Comparison of ENCODE assay signal across 1 cellular context in the genomic region with DNA sequence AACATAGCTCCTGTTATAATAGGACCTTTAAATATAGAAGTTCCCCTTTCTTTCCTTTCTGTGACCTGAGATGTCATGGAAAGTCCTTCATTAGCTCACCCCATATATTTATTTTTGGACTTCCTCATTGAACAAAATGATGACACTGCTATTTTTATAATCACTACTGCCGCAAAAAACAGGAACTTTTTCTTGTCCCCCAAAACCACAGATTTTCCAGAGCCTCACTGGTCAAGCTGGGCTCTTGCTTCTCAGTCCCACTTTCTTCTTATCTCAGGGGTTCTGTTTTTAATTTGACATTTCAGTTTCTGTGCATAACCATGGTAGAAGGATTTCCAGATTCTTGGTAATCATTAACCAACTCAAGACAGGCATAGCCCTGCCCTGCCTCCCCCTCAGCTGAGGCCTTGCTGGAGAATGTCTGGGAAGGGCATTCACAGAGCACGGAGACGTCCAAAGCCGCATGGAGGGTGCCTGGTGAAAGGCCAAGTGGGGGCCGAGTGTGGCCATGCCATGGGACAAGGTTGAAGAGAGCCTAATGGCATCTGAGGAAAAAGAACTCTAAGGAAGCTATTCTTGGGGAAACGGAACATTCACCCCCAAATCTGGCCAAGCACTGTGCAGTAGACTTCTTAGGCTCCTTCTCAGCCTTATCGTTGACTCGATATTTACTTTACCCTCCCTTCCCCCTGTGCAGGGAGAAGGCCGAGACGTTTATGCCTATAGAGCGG.
A peak's percentile ranks its signal among the peaks of the same experiment; 100 is the strongest.
TF ChIP-seq lines count a peak whose summit lies in the region.

No MANE protein-coding gene starts in this region.

TF ChIP-seq in GM12878, 131 proteins besides CTCF, POLR2A, EP300 and RAD21 (continued from another document and continues in another):
- TF ChIP-seq, protein P1, sequence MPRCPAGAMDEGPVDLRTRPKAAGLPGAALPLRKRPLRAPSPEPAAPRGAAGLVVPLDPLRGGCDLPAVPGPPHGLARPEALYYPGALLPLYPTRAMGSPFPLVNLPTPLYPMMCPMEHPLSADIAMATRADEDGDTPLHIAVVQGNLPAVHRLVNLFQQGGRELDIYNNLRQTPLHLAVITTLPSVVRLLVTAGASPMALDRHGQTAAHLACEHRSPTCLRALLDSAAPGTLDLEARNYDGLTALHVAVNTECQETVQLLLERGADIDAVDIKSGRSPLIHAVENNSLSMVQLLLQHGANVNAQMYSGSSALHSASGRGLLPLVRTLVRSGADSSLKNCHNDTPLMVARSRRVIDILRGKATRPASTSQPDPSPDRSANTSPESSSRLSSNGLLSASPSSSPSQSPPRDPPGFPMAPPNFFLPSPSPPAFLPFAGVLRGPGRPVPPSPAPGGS (IDR thresholded peaks at IDR 0.05; ENCODE audit: borderline replicate concordance, insufficient read depth, low read depth, low read length, poor library complexity, severe bottlenecking): peak; percentile 52
- TF ChIP-seq TAF1 (IDR thresholded peaks at IDR 0.05; ENCODE audit: borderline replicate concordance, low read depth, low read length) (no peak), CHD1 (IDR thresholded peaks at IDR 0.05; ENCODE audit: low read depth, low read length) (no peak), NR2C1 (IDR thresholded peaks at IDR 0.05) (no peak), PAX5 (IDR thresholded peaks at IDR 0.05; ENCODE audit: borderline replicate concordance, low read depth, low read length) (no peak), SMARCA5 (IDR thresholded peaks at IDR 0.05) (peak; percentile 71; the same call in 1 of the 2 replicates), MTA2 (IDR thresholded peaks at IDR 0.05; ENCODE audit: low read depth) (peak; percentile 98), RBBP5 (conservative IDR thresholded peaks at IDR 0.05) (no peak), SRF (IDR thresholded peaks at IDR 0.05; ENCODE audit: low read depth in 2 of 2, low read length in 2 of 2) (no peak), MYB (IDR thresholded peaks at IDR 0.05; ENCODE audit: borderline replicate concordance, low read depth, low read length) (no peak), RUNX3 (IDR thresholded peaks at IDR 0.05; ENCODE audit: low read length) (peak; percentile 98), PML (IDR thresholded peaks at IDR 0.05; ENCODE audit: low read length) (peak; percentile 73; the same call in 1 of the 2 replicates), HCFC1 (IDR thresholded peaks at IDR 0.05; ENCODE audit: low read length) (no peak), SPI1 (IDR thresholded peaks at IDR 0.05; ENCODE audit: borderline replicate concordance, insufficient read depth, low read depth, low read length) (peak; percentile 69; the same call in 1 of the 2 replicates), ZNF274 (IDR thresholded peaks at IDR 0.05; ENCODE audit: insufficient read depth, insufficient read length) (no peak), HDAC6 (IDR thresholded peaks at IDR 0.05; ENCODE audit: unreplicated experiment) (no peak), RELA (IDR thresholded peaks at IDR 0.05; ENCODE audit: borderline replicate concordance, partially characterized antibody) (peak; percentile 36), MEF2A (IDR thresholded peaks at IDR 0.05; ENCODE audit: insufficient read depth, low read depth, low read length) (peak; percentile 99), IKZF2 (IDR thresholded peaks at IDR 0.05) (peak; percentile 100), GABPA (IDR thresholded peaks at IDR 0.05; ENCODE audit: low read depth) (peak; percentile 60), SP1 (IDR thresholded peaks at IDR 0.05; ENCODE audit: low read depth, low read length) (no peak), BHLHE40 (IDR thresholded peaks at IDR 0.05; ENCODE audit: borderline replicate concordance in 1 of 2, low read depth in 2 of 2, low read length in 1 of 2) (peak in 1 of 2 experiments; percentile 49; a peak in 2 of 4 replicates), RFX5 (IDR thresholded peaks at IDR 0.05; ENCODE audit: low read depth, low read length) (no peak), SREBF1 (IDR thresholded peaks at IDR 0.05; ENCODE audit: low read length) (no peak), CBX3 (IDR thresholded peaks at IDR 0.05; ENCODE audit: borderline replicate concordance, low read depth) (no peak), ZNF24 (IDR thresholded peaks at IDR 0.05) (peak; percentile 96), BACH1 (IDR thresholded peaks at IDR 0.05; ENCODE audit: borderline replicate concordance) (peak; percentile 48; the same call in 1 of the 2 replicates), ETV6 (conservative IDR thresholded peaks at IDR 0.05 in 1 of 2, IDR thresholded peaks at IDR 0.05 in 1 of 2; ENCODE audit: borderline replicate concordance in 1 of 2, low read depth in 1 of 2) (peak in 1 of 2 experiments; percentile 68; a peak in 1 of 4 replicates)
- TF ChIP-seq, protein P2, sequence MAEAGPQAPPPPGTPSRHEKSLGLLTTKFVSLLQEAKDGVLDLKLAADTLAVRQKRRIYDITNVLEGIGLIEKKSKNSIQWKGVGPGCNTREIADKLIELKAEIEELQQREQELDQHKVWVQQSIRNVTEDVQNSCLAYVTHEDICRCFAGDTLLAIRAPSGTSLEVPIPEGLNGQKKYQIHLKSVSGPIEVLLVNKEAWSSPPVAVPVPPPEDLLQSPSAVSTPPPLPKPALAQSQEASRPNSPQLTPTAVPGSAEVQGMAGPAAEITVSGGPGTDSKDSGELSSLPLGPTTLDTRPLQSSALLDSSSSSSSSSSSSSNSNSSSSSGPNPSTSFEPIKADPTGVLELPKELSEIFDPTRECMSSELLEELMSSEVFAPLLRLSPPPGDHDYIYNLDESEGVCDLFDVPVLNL (IDR thresholded peaks at IDR 0.05; ENCODE audit: low read depth, low read length): no peak
- TF ChIP-seq, protein P3, sequence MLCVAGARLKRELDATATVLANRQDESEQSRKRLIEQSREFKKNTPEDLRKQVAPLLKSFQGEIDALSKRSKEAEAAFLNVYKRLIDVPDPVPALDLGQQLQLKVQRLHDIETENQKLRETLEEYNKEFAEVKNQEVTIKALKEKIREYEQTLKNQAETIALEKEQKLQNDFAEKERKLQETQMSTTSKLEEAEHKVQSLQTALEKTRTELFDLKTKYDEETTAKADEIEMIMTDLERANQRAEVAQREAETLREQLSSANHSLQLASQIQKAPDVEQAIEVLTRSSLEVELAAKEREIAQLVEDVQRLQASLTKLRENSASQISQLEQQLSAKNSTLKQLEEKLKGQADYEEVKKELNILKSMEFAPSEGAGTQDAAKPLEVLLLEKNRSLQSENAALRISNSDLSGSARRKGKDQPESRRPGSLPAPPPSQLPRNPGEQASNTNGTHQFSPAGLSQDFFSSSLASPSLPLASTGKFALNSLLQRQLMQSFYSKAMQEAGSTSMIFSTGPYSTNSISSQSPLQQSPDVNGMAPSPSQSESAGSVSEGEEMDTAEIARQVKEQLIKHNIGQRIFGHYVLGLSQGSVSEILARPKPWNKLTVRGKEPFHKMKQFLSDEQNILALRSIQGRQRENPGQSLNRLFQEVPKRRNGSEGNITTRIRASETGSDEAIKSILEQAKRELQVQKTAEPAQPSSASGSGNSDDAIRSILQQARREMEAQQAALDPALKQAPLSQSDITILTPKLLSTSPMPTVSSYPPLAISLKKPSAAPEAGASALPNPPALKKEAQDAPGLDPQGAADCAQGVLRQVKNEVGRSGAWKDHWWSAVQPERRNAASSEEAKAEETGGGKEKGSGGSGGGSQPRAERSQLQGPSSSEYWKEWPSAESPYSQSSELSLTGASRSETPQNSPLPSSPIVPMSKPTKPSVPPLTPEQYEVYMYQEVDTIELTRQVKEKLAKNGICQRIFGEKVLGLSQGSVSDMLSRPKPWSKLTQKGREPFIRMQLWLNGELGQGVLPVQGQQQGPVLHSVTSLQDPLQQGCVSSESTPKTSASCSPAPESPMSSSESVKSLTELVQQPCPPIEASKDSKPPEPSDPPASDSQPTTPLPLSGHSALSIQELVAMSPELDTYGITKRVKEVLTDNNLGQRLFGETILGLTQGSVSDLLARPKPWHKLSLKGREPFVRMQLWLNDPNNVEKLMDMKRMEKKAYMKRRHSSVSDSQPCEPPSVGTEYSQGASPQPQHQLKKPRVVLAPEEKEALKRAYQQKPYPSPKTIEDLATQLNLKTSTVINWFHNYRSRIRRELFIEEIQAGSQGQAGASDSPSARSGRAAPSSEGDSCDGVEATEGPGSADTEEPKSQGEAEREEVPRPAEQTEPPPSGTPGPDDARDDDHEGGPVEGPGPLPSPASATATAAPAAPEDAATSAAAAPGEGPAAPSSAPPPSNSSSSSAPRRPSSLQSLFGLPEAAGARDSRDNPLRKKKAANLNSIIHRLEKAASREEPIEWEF (IDR thresholded peaks at IDR 0.05; ENCODE audit: insufficient replicate concordance, low read depth, low read length): no peak
- TF ChIP-seq, protein P4, sequence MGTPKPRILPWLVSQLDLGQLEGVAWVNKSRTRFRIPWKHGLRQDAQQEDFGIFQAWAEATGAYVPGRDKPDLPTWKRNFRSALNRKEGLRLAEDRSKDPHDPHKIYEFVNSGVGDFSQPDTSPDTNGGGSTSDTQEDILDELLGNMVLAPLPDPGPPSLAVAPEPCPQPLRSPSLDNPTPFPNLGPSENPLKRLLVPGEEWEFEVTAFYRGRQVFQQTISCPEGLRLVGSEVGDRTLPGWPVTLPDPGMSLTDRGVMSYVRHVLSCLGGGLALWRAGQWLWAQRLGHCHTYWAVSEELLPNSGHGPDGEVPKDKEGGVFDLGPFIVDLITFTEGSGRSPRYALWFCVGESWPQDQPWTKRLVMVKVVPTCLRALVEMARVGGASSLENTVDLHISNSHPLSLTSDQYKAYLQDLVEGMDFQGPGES (IDR thresholded peaks at IDR 0.05): no peak
- TF ChIP-seq, protein P5, sequence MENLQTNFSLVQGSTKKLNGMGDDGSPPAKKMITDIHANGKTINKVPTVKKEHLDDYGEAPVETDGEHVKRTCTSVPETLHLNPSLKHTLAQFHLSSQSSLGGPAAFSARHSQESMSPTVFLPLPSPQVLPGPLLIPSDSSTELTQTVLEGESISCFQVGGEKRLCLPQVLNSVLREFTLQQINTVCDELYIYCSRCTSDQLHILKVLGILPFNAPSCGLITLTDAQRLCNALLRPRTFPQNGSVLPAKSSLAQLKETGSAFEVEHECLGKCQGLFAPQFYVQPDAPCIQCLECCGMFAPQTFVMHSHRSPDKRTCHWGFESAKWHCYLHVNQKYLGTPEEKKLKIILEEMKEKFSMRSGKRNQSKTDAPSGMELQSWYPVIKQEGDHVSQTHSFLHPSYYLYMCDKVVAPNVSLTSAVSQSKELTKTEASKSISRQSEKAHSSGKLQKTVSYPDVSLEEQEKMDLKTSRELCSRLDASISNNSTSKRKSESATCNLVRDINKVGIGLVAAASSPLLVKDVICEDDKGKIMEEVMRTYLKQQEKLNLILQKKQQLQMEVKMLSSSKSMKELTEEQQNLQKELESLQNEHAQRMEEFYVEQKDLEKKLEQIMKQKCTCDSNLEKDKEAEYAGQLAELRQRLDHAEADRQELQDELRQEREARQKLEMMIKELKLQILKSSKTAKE (IDR thresholded peaks at IDR 0.05; ENCODE audit: low read depth, poor library complexity, severe bottlenecking): peak; percentile 95
- TF ChIP-seq, protein P6, sequence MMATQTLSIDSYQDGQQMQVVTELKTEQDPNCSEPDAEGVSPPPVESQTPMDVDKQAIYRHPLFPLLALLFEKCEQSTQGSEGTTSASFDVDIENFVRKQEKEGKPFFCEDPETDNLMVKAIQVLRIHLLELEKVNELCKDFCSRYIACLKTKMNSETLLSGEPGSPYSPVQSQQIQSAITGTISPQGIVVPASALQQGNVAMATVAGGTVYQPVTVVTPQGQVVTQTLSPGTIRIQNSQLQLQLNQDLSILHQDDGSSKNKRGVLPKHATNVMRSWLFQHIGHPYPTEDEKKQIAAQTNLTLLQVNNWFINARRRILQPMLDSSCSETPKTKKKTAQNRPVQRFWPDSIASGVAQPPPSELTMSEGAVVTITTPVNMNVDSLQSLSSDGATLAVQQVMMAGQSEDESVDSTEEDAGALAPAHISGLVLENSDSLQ (IDR thresholded peaks at IDR 0.05): no peak
- TF ChIP-seq, protein P7, sequence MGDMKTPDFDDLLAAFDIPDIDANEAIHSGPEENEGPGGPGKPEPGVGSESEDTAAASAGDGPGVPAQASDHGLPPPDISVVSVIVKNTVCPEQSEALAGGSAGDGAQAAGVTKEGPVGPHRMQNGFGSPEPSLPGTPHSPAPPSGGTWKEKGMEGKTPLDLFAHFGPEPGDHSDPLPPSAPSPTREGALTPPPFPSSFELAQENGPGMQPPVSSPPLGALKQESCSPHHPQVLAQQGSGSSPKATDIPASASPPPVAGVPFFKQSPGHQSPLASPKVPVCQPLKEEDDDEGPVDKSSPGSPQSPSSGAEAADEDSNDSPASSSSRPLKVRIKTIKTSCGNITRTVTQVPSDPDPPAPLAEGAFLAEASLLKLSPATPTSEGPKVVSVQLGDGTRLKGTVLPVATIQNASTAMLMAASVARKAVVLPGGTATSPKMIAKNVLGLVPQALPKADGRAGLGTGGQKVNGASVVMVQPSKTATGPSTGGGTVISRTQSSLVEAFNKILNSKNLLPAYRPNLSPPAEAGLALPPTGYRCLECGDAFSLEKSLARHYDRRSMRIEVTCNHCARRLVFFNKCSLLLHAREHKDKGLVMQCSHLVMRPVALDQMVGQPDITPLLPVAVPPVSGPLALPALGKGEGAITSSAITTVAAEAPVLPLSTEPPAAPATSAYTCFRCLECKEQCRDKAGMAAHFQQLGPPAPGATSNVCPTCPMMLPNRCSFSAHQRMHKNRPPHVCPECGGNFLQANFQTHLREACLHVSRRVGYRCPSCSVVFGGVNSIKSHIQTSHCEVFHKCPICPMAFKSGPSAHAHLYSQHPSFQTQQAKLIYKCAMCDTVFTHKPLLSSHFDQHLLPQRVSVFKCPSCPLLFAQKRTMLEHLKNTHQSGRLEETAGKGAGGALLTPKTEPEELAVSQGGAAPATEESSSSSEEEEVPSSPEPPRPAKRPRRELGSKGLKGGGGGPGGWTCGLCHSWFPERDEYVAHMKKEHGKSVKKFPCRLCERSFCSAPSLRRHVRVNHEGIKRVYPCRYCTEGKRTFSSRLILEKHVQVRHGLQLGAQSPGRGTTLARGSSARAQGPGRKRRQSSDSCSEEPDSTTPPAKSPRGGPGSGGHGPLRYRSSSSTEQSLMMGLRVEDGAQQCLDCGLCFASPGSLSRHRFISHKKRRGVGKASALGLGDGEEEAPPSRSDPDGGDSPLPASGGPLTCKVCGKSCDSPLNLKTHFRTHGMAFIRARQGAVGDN (IDR thresholded peaks at IDR 0.05): peak; percentile 79
- TF ChIP-seq, protein P8, sequence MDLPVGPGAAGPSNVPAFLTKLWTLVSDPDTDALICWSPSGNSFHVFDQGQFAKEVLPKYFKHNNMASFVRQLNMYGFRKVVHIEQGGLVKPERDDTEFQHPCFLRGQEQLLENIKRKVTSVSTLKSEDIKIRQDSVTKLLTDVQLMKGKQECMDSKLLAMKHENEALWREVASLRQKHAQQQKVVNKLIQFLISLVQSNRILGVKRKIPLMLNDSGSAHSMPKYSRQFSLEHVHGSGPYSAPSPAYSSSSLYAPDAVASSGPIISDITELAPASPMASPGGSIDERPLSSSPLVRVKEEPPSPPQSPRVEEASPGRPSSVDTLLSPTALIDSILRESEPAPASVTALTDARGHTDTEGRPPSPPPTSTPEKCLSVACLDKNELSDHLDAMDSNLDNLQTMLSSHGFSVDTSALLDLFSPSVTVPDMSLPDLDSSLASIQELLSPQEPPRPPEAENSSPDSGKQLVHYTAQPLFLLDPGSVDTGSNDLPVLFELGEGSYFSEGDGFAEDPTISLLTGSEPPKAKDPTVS (IDR thresholded peaks at IDR 0.05; ENCODE audit: low read depth, low read length): no peak
